ENCODE assay signal across 18 cellular contexts in the genomic region with DNA sequence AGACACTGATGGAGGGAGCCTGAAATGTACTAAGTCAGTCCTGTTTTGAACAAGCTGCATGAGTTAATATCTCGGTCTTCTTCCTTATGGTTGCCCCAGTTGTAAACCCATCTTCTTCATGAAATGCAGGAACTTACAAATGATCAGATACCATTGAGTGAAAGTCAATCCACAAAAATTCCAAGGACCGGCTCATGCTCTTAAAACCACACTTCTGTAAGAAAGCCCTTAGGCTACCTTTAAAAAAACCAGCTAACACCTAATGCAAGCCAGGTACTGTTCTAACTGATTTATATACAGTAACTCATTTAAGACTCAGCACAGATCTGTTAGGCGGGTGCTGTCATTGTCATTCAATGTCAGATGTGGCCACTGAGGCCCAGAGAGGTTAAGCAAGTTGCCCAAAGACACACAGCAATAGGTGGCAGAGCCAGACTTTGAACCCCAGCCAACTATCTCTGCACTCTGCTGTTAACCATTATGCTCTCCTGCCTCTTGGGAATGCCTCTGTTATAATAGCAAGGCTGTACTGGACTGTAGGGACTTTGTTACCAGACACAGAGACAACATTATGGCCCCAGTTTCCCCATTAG.
"Had no signal": no experiment of that assay in that cellular context is flagged by ENCODE, and none has a peak within 500 bp of the region (broad histone marks: within the 10 kb centered on the region; RNA-seq: fewer than 3 reads in every experiment).

No MANE protein-coding gene starts in this region.

- H3K4me3 ChIP-seq: left ventricle myocardium inferior, lung, pancreas, prostate gland, sigmoid colon, spleen, tibial nerve, uterus had no signal

- FAIRE-seq: pancreas, small intestine had no signal

- H3K9me3 ChIP-seq: left ventricle myocardium inferior, pancreas, prostate gland, sigmoid colon, spleen, tibial nerve, uterus had no signal

- H3K27me3 ChIP-seq: pancreas, sigmoid colon, spleen, tibial nerve, uterus had no signal

- ATAC-seq: naive thymus-derived CD8-positive, alpha-beta T cell; pancreas; right cardiac atrium; stimulated activated effector memory CD8-positive, alpha-beta T cell treated with anti-CD3 and anti-CD28 coated beads, Interleukin-12 subunit alpha, Interleukin-12 subunit beta, amount 100 ng/mL, for 72 hours had no signal

- H3K27ac ChIP-seq: left ventricle myocardium inferior, pancreas, prostate gland, sigmoid colon, spleen, tibial nerve, uterus had no signal

- H3K4me1 ChIP-seq: left ventricle myocardium inferior, pancreas, prostate gland, sigmoid colon, spleen, uterus had no signal

- DNase-seq: islet precursor cell; left ventricle myocardium inferior; naive thymus-derived CD8-positive, alpha-beta T cell; nucleus accumbens; pancreas; posterior cingulate gyrus; retina; right cardiac atrium; sigmoid colon; small intestine; spleen; stimulated activated CD4-positive, alpha-beta T cell treated with anti-CD3 and anti-CD28 coated beads, Interleukin-4, amount 100 ng/mL, for 24 hours; stimulated activated naive CD4-positive, alpha-beta T cell; uterus had no signal

- H3K36me3 ChIP-seq: left ventricle myocardium inferior, pancreas, prostate gland, sigmoid colon, spleen, tibial nerve, uterus had no signal
